9 cellular contexts compared by ENCODE assay signal in genomic region chr9:127166651-127167524, GRCh38. TPM values are rescaled to one million over a fixed set of nuclear protein-coding genes. Genes with fewer than 3 reads are reported as not detected.
DNase-seq lines count a peak whose midpoint lies in the region; ATAC-seq and TF ChIP-seq lines count a peak whose summit lies in the region.
"Had no signal": no experiment of that assay in that cellular context is flagged by ENCODE, and none has a peak within 500 bp of the region (broad histone marks: within the 10 kb centered on the region; RNA-seq: fewer than 3 reads in every experiment).

No MANE protein-coding gene starts in this region.

- in situ Hi-C loops in ACHN (cut with HindIII; ENCODE audit: low pct_ligation_motif_present, low pct_unique_long_range_greater_than_20kb, low sequenced_read_pairs): no loop called here
- in situ Hi-C loops in HAP-1 (cut with MboI; ENCODE audit: low sequenced_read_pairs): no loop called here

- H3K9me2 ChIP-seq in SU-DHL-6 (replicated peaks; ENCODE audit: insufficient read depth, low read length): no peaks in the 10 kb centered on the region

- no peaks in the 10 kb centered on the region for H3K27me3 Mint-ChIP-seq in glutamatergic neuron (ENCODE audit: unreplicated experiment)

- H3F3A ChIP-seq in SU-DHL-6 (ENCODE audit: insufficient read depth): no peaks in the 10 kb centered on the region

- no peaks in the 10 kb centered on the region for H3K36me3 Mint-ChIP-seq in glutamatergic neuron (ENCODE audit: unreplicated experiment)

- no peaks in the 10 kb centered on the region for H3K4me1 ChIP-seq in HAP-1

- H2AFZ ChIP-seq in SU-DHL-6 (ENCODE audit: low read depth, low read length, severe bottlenecking): peak overlapping the region; percentile 22

- H3K27me3 ChIP-seq in SU-DHL-6 (ENCODE audit: low read length) (no peaks in the 10 kb centered on the region), HAP-1 (ENCODE audit: low read depth) (no peaks in the 10 kb centered on the region)

- TF ChIP-seq CTCF in SU-DHL-6 (IDR thresholded peaks at IDR 0.05; ENCODE audit: insufficient read depth, low read length, poor library complexity, severe bottlenecking) (no peak), glutamatergic neuron (IDR thresholded peaks at IDR 0.05; ENCODE audit: partially characterized antibody, unreplicated experiment) (no peak)

- H3K4me3 Mint-ChIP-seq in glutamatergic neuron (ENCODE audit: unreplicated experiment): no peak overlapping the region
- H3K4me3 Mint-ChIP-seq: nephron had no signal

- peak overlapping the region; percentile 25 for H3K4me2 ChIP-seq in SU-DHL-6 (ENCODE audit: low read depth, low read length, poor library complexity, severe bottlenecking)

- H4K20me1 ChIP-seq in SU-DHL-6 (ENCODE audit: low read depth, low read length): no peaks in the 10 kb centered on the region

- H3K27ac Mint-ChIP-seq in glutamatergic neuron (ENCODE audit: unreplicated experiment): no peak overlapping the region
- H3K27ac Mint-ChIP-seq: nephron had no signal

- no peaks in the 10 kb centered on the region for H3K9me3 Mint-ChIP-seq in glutamatergic neuron (ENCODE audit: unreplicated experiment)
- H3K9me3 Mint-ChIP-seq: nephron had no signal

- ATAC-seq in GM19351 (IDR thresholded peaks at IDR 0.05; ENCODE audit: unreplicated experiment) (peak; percentile 71), HG03342 (IDR thresholded peaks at IDR 0.05; ENCODE audit: unreplicated experiment) (peak; percentile 71)

- H3K4me1 Mint-ChIP-seq in glutamatergic neuron (ENCODE audit: low read depth, unreplicated experiment): no peaks in the 10 kb centered on the region
- H3K4me1 Mint-ChIP-seq: nephron had no signal

- H3K27ac ChIP-seq in SU-DHL-6 (ENCODE audit: low read depth, low read length): peak overlapping the region; percentile 19; the same call in 1 of the 2 replicates

- DNase-seq in ACHN (peak; percentile 70), stromal cell of bone marrow (ENCODE audit: low read depth) (peak; percentile 38), glutamatergic neuron (no peak), HAP-1 (ENCODE audit: low spot score in 2 of 2) (no peak), DMS79 treated with DMSO at 0.1 percent for 48 hours (lab: John Stamatoyannopoulos, UW) (no peak)

- no peaks in the 10 kb centered on the region for H3K79me2 ChIP-seq in SU-DHL-6 (ENCODE audit: insufficient read depth, low read length)

- H3K4me3 ChIP-seq in SU-DHL-6 (ENCODE audit: insufficient read depth, low read length, poor library complexity, severe bottlenecking): no peak overlapping the region
- no peak overlapping the region for H3K4me3 ChIP-seq in HAP-1

- H3K9ac ChIP-seq in SU-DHL-6 (ENCODE audit: low read length): peak overlapping the region; percentile 23; the same call in 1 of the 2 replicates

- H3K9me3 ChIP-seq in SU-DHL-6 (ENCODE audit: insufficient read depth, low read length) (no peaks in the 10 kb centered on the region), HAP-1 (no peaks in the 10 kb centered on the region)

- H3K36me3 ChIP-seq in SU-DHL-6 (ENCODE audit: low read length) (no peaks in the 10 kb centered on the region), HAP-1 (replicated peaks) (no peaks in the 10 kb centered on the region)

RNA-seq across cellular contexts. Expression of gene ANGPTL2, which starts 44.5 kb away (rescaled TPM):
- 55.5 TPM for total RNA-seq in glutamatergic neuron (ENCODE audit: unreplicated experiment)

Comparison
In these comparisons a context has a peak if more than half of its experiments do, and no peak if none do; other contexts are left out.
1. DNase-seq: peak in ACHN (single experiment) and stromal cell of bone marrow (single experiment); none in glutamatergic neuron (single experiment), HAP-1 (0 of 2) and DMS79 treated with DMSO at 0.1 percent for 48 hours (single experiment).